ENCODE assay signal across 2 cellular contexts in the genomic region with DNA sequence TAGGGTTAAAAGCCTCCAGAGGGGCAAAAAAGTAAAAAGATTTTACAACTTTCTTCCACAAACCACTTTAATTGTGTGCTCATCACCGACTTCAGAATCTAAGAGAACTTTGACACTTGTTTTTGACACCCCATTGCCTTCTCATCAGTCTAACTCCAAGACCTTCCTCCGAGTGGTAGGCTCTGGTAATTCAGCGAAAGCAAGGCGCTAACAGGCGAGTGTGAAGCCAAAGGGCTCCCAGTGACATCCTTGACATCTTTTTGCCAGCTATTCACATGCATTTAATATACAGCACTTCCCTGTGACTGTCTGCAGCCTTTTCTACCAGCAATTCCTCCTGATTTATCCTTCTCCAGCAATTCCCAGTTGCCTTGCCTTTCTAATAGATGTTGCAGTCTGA.
TF ChIP-seq lines count a peak whose summit lies in the region.

No MANE protein-coding gene starts in this region.

TF ChIP-seq in IMR-90, 13 proteins besides CTCF, POLR2A, EP300 and RAD21:
- TF ChIP-seq RFX5 (IDR thresholded peaks at IDR 0.05; ENCODE audit: low read depth, low read length) (no peak), FOS (IDR thresholded peaks at IDR 0.05; ENCODE audit: low read depth, low read length) (no peak)
TF ChIP-seq in IMR-90: peak in this region for 0.

TF ChIP-seq in GM12878, 131 proteins besides CTCF, POLR2A, EP300 and RAD21:
- TF ChIP-seq ESRRA (IDR thresholded peaks at IDR 0.05; ENCODE audit: low read length) (no peak), YY1 (IDR thresholded peaks at IDR 0.05; ENCODE audit: low read depth, low read length) (no peak), TCF7 (IDR thresholded peaks at IDR 0.05; ENCODE audit: borderline replicate concordance) (no peak), EGR1 (IDR thresholded peaks at IDR 0.05; ENCODE audit: borderline replicate concordance in 1 of 2, low read depth in 2 of 2, low read length in 2 of 2) (no peak), GABPA (IDR thresholded peaks at IDR 0.05; ENCODE audit: low read depth) (no peak)
TF ChIP-seq in GM12878: peak in this region for 0.
